In genomic region chr2:88739985-88740600, GRCh38 we compare ENCODE assay signal across 7 cellular contexts.
DNase-seq lines count a peak whose midpoint lies in the region; TF ChIP-seq lines count a peak whose summit lies in the region.

No MANE protein-coding gene starts in this region.

- in situ Hi-C loops in astrocyte of the cerebellum (cut with HindIII; ENCODE audit: low sequenced_read_pairs): no loop called here

- TF ChIP-seq CTCF in GM12875 (IDR thresholded peaks at IDR 0.05; ENCODE audit: borderline replicate concordance, insufficient read depth, low read depth, low read length): peak; percentile 81
- peak; percentile 94 for TF ChIP-seq CTCF in HFF-Myc (IDR thresholded peaks at IDR 0.05; ENCODE audit: low read depth, low read length, missing control alignments)
- peak; percentile 96 for TF ChIP-seq CTCF in astrocyte of the cerebellum (IDR thresholded peaks at IDR 0.05; ENCODE audit: low read depth, low read length, missing control alignments)

- no peak overlapping the region for H3K4me3 ChIP-seq in GM12875 (ENCODE audit: low read depth, low read length)
- H3K4me3 ChIP-seq in HFF-Myc (replicated peaks; ENCODE audit: low read depth, low read length): no peak overlapping the region
- no peak overlapping the region for H3K4me3 ChIP-seq in astrocyte of the cerebellum (ENCODE audit: low read depth, low read length)

- peak; percentile 62 for DNase-seq in HFF-Myc (ENCODE audit: extremely low read depth, low read depth)
- DNase-seq in NCI-H1092 treated with DMSO at 0.1 percent for 48 hours (lab: John Stamatoyannopoulos, UW): peak; percentile 50
- DNase-seq in T-helper 9 cell: peak; percentile 55
- peak; percentile 59 for DNase-seq in astrocyte of the cerebellum (ENCODE audit: low read depth)
- DNase-seq in iPS DF 4.7 (ENCODE audit: extremely low read depth, low spot score): peak; percentile 64
- DNase-seq in stimulated activated CD4-positive, alpha-beta T cell treated with anti-CD3 and anti-CD28 coated beads, Interleukin-12 subunit alpha, Interleukin-12 subunit beta, amount 100 ng/mL, for 4 hours: peak; percentile 73
